Comparison of ENCODE assay signal across 22 cellular contexts in genomic region chr2:69018629-69019227, GRCh38. TPM values are rescaled to one million over a fixed set of nuclear protein-coding genes. Genes with fewer than 3 reads are reported as not detected.
DNase-seq lines count a peak whose midpoint lies in the region; ATAC-seq, FAIRE-seq and TF ChIP-seq lines count a peak whose summit lies in the region.
"Had no signal": no experiment of that assay in that cellular context is flagged by ENCODE, and none has a peak within 500 bp of the region (broad histone marks: within the 10 kb centered on the region; RNA-seq: fewer than 3 reads in every experiment).

No MANE protein-coding gene starts in this region.

- H3K79me2 ChIP-seq in HepG2 (ENCODE audit: insufficient read depth, low read length) (no peaks in the 10 kb centered on the region), SK-N-SH (ENCODE audit: insufficient read depth) (peaks cover 100% of the 10 kb centered on the region)

- DNase-seq in HepG2 (ENCODE audit: low spot score) (no peak), right lobe of liver (no peak), SK-N-SH (peak; percentile 24), fibroblast of peridontal ligament (ENCODE audit: extremely low read depth) (peak; percentile 39), vagina (ENCODE audit: extremely low spot score in 2 of 2) (peak in 1 of 2 donors; percentile 62), head of caudate nucleus (no peak), nucleus accumbens (lab: John Stamatoyannopoulos, UW) (no peak)
- DNase-seq: 8988T; DMS 273 treated with DMSO at 0.1 percent for 48 hours; NCI-H1092 treated with DMSO at 0.1 percent for 48 hours; NCI-H1694 treated with DMSO at 0.1 percent for 48 hours; NK-92 treated with Interleukin-12 subunit alpha and Interleukin-12 subunit beta, amount 100 ng/mL, for 24 hours; OCI-M1; T-helper 1 cell had no signal

- no peaks in the 10 kb centered on the region for H3K36me3 ChIP-seq in HepG2 (replicated peaks in 1 of 2; ENCODE audit: control insufficient read depth in 1 of 2, insufficient read depth in 2 of 2, low read length in 2 of 2)
- no peaks in the 10 kb centered on the region for H3K36me3 ChIP-seq in right lobe of liver
- H3K36me3 ChIP-seq in SK-N-SH (replicated peaks in 1 of 2; ENCODE audit: control insufficient read depth in 1 of 2, insufficient read depth in 2 of 2, low read length in 1 of 2), result peaks cover 3 to 50% of the 10 kb centered on the region in 2 experiments
- H3K36me3 ChIP-seq in vagina, result no peaks in the 10 kb centered on the region

- H3K9ac ChIP-seq in HepG2 (ENCODE audit: insufficient read depth, low read depth, low read length), result no peak overlapping the region
- H3K9ac ChIP-seq in SK-N-SH, result no peak overlapping the region
- H3K9ac ChIP-seq: KMS-11 had no signal

- TF ChIP-seq POLR2A in HepG2 (IDR thresholded peaks at IDR 0.05; ENCODE audit: insufficient read depth in 1 of 2, low read depth in 2 of 2, low read length in 2 of 2) (no peak), right lobe of liver (IDR thresholded peaks at IDR 0.05) (no peak), vagina (IDR thresholded peaks at IDR 0.05) (no peak)

- H4K20me1 ChIP-seq in HepG2 (ENCODE audit: insufficient read depth, low read length), result no peaks in the 10 kb centered on the region
- H4K20me1 ChIP-seq in SK-N-SH (ENCODE audit: insufficient read depth), result peaks cover 84% of the 10 kb centered on the region

- TF ChIP-seq RAD21 in HepG2 (CRISPR knock-in tag; IDR thresholded peaks at IDR 0.05), result no peak
- no peak for TF ChIP-seq RAD21 in SK-N-SH (IDR thresholded peaks at IDR 0.05; ENCODE audit: low read length)

- no peak for TF ChIP-seq EP300 in HepG2 (IDR thresholded peaks at IDR 0.05; ENCODE audit: low read depth in 2 of 2, low read length in 2 of 2)
- no peak for TF ChIP-seq EP300 in HepG2 (CRISPR knock-in tag; IDR thresholded peaks at IDR 0.05; ENCODE audit: borderline replicate concordance)
- peak in 1 of 2 experiments; percentile 51; a peak in 1 of 4 replicates for TF ChIP-seq EP300 in SK-N-SH (IDR thresholded peaks at IDR 0.05; ENCODE audit: borderline replicate concordance in 1 of 2, low read depth in 1 of 2, low read length in 1 of 2)

- H2AFZ ChIP-seq in HepG2 (ENCODE audit: low read length) (no peak overlapping the region), SK-N-SH (ENCODE audit: low read depth) (no peak overlapping the region)

- CTCF ChIA-PET in HepG2 (lab: Yijun Ruan, JAX; ENCODE audit: low intra/inter-chr PET ratio, low total read pairs) (no interaction called here), SK-N-SH (lab: Yijun Ruan, JAX) (interaction anchor here (1.8 kb wide), 1 partner anchor 288 kb away, joined by 7 read pairs; no protein-coding TSS in a partner anchor)

- H3K4me3 ChIP-seq in HepG2 (replicated peaks in 1 of 3; ENCODE audit: insufficient read depth in 1 of 3, low read depth in 2 of 3, low read length in 3 of 3) (no peak overlapping the region), right lobe of liver (no peak overlapping the region), SK-N-SH (ENCODE audit: low read depth in 2 of 2, low read length in 1 of 2) (no peak overlapping the region), vagina (no peak overlapping the region)

- intact Hi-C loops in HepG2 (cut with micrococcal nuclease; ENCODE audit: unreplicated experiment), result loop anchor here (10.0 kb wide), 1 partner anchor 416 kb away; the partner anchor contains the start of gene NFU1
- intact Hi-C loops in right lobe of liver (cut with DNase I), result no loop called here
- intact Hi-C loops in vagina (cut with DNase I), result no loop called here
- intact Hi-C loops in head of caudate nucleus (cut with DNase I), result loop anchor here (10.0 kb wide), 1 partner anchor 286 kb away; no protein-coding TSS in a partner anchor

- no peak for ATAC-seq in HepG2
- ATAC-seq in right lobe of liver, result no peak
- ATAC-seq in GM18858 (IDR thresholded peaks at IDR 0.05; ENCODE audit: unreplicated experiment), result no peak

- no peak overlapping the region for H3K27ac ChIP-seq in HepG2 (ENCODE audit: extremely low read length, insufficient read depth, low read length)
- H3K27ac ChIP-seq in right lobe of liver, result no peak overlapping the region
- H3K27ac ChIP-seq in SK-N-SH (ENCODE audit: low read depth in 2 of 2, low read length in 1 of 2), result peak overlapping the region; percentile 12 to 44; a peak in 3 of 4 replicates
- H3K27ac ChIP-seq in vagina, result peak overlapping the region; percentile 51
- H3K27ac ChIP-seq: C4-2B, KMS-11 had no signal

- H3K4me2 ChIP-seq in HepG2 (ENCODE audit: low read depth, low read length) (no peak overlapping the region), SK-N-SH (peak overlapping the region; percentile 82)
- H3K4me2 ChIP-seq: KMS-11 had no signal

- H3K9me3 ChIP-seq in HepG2 (ENCODE audit: low read length) (no peaks in the 10 kb centered on the region), right lobe of liver (no peaks in the 10 kb centered on the region), SK-N-SH (no peaks in the 10 kb centered on the region), vagina (no peaks in the 10 kb centered on the region)

- H3K4me1 ChIP-seq in HepG2 (ENCODE audit: insufficient read depth, low read length), result peaks cover 35% of the 10 kb centered on the region
- H3K4me1 ChIP-seq in right lobe of liver, result peaks cover 0 to 2% (median 1%) of the 10 kb centered on the region in 4 donors
- peaks cover 29 to 57% of the 10 kb centered on the region in 2 experiments for H3K4me1 ChIP-seq in SK-N-SH (ENCODE audit: control insufficient read depth in 1 of 2, insufficient read depth in 2 of 2, low read depth in 1 of 2, low read length in 1 of 2)
- H3K4me1 ChIP-seq in vagina, result peaks cover 77% of the 10 kb centered on the region

- peaks cover 0 to 8% of the 10 kb centered on the region in 2 experiments; a peak in 1 of 5 replicates for H3K27me3 ChIP-seq in HepG2 (ENCODE audit: control insufficient read depth in 1 of 2, insufficient read depth in 2 of 2, low read length in 2 of 2)
- peaks cover 5 to 7% of the 10 kb centered on the region in 2 donors for H3K27me3 ChIP-seq in right lobe of liver
- no peaks in the 10 kb centered on the region for H3K27me3 ChIP-seq in SK-N-SH (ENCODE audit: insufficient read depth)
- no peaks in the 10 kb centered on the region for H3K27me3 ChIP-seq in vagina

- FAIRE-seq in HepG2 (lab: Jason Lieb, UNC), result no peak

- POLR2A ChIA-PET in HepG2 (lab: Yijun Ruan, JAX), result no interaction called here
- POLR2A ChIA-PET in SK-N-SH (lab: Yijun Ruan, JAX), result no interaction called here

- BruUV-seq in HepG2 (replicated peaks; lab: Mats Ljungman, UMichigan), result no TSS peak

- 79% methylated on average over 4 of the region's 4 CpGs for WGBS in HepG2 (ENCODE audit: low lambda C conversion rate)
- 76% methylated on average over 4 of the region's 4 CpGs for WGBS in right lobe of liver (ENCODE audit: insufficient coverage, low coverage, low lambda C conversion rate, missing lambda C conversion rate)
- 29% methylated on average over 4 of the region's 4 CpGs for WGBS in SK-N-SH (ENCODE audit: low lambda C conversion rate)

- in situ Hi-C loops in HepG2 (cut with HindIII; ENCODE audit: extremely low pct_ligation_motif_present, low pct_unique_long_range_greater_than_20kb), result loop anchor here (5.0 kb wide), 1 partner anchor 289 kb away; no protein-coding TSS in a partner anchor

- H3F3A ChIP-seq in SK-N-SH (replicated peaks; ENCODE audit: insufficient read depth), result peaks cover 10% of the 10 kb centered on the region

- no peak for TF ChIP-seq CTCF in HepG2 (CRISPR knock-in tag; IDR thresholded peaks at IDR 0.05)
- no peak for TF ChIP-seq CTCF in right lobe of liver (IDR thresholded peaks at IDR 0.05)
- no peak for TF ChIP-seq CTCF in SK-N-SH (IDR thresholded peaks at IDR 0.05)
- TF ChIP-seq CTCF in vagina (IDR thresholded peaks at IDR 0.05), result no peak

- no peaks in the 10 kb centered on the region for H3K9me2 ChIP-seq in SK-N-SH

RNA-seq across cellular contexts. Expression of gene ANTXR1, which starts 5.7 kb away (rescaled TPM):
- 9.2 and 12.7 TPM in 2 replicates for total RNA-seq in HepG2 (2016; rRNA removed; fragmentation: Illumina TruSeq; extraction: Trizol)
- total RNA-seq in HepG2 (2016; cell fraction: cytosol; rRNA removed; fragmentation: Illumina TruSeq; extraction: Trizol; ENCODE audit: low read depth), result 1.9 and 2.4 TPM in 2 replicates
- 7.7 and 13.3 TPM in 2 replicates for total RNA-seq in HepG2 (2016; cell fraction: insoluble cytoplasmic fraction; rRNA removed; fragmentation: Illumina TruSeq; extraction: Trizol)
- 8.7 TPM in 2 replicates for total RNA-seq in HepG2 (2016; cell fraction: membrane; rRNA removed; fragmentation: Illumina TruSeq; extraction: Trizol)
- 25.0 and 27.3 TPM in 2 replicates for total RNA-seq in HepG2 (2016; cell fraction: nucleus; rRNA removed; fragmentation: Illumina TruSeq; extraction: Trizol)
- 3.6 and 4.5 TPM in 2 replicates for polyA plus RNA-seq in HepG2 (2011; rRNA removed)
- polyA plus RNA-seq in HepG2 (2011; cell fraction: cytosol; rRNA removed), result 2.8 and 3.6 TPM in 2 replicates
- 4.9 and 6.2 TPM in 2 replicates for polyA plus RNA-seq in HepG2 (2011; cell fraction: nucleus; rRNA removed)
- polyA plus RNA-seq in HepG2 (2012), result 5.4 and 5.7 TPM in 2 replicates
- 2.8 TPM in 2 replicates for polyA plus RNA-seq in HepG2 (2016; cell fraction: cytosol; fragmentation: Illumina TruSeq; extraction: Trizol; ENCODE audit: low read depth)
- polyA plus RNA-seq in HepG2 (2016; cell fraction: insoluble cytoplasmic fraction; fragmentation: Illumina TruSeq; extraction: Trizol; ENCODE audit: low read depth), result 13.7 and 15.0 TPM in 2 replicates
- 7.6 and 7.7 TPM in 2 replicates for polyA plus RNA-seq in HepG2 (2016; cell fraction: membrane; fragmentation: Illumina TruSeq; extraction: Trizol; ENCODE audit: low read depth)
- polyA plus RNA-seq in HepG2 (2016; cell fraction: nucleus; fragmentation: Illumina TruSeq; extraction: Trizol; ENCODE audit: insufficient read depth, low read depth), result 30.8 and 33.8 TPM in 2 replicates
- polyA minus RNA-seq in HepG2 (2011; rRNA and poly(A)+ RNA removed; ENCODE audit: low replicate concordance), result 9.6 and 50.4 TPM in 2 replicates
- polyA minus RNA-seq in HepG2 (2011; cell fraction: cytosol; rRNA and poly(A)+ RNA removed), result 5.2 and 6.2 TPM in 2 replicates
- polyA minus RNA-seq in HepG2 (2011; cell fraction: nucleus; rRNA and poly(A)+ RNA removed), result 12.5 and 14.8 TPM in 2 replicates
- 1 to 10 TPM; 1.1 to 4.1 (median 2.9) TPM for total RNA-seq in right lobe of liver
- polyA plus RNA-seq in SK-N-SH (2012; rRNA removed), result 106 and 114 TPM in 2 replicates
- polyA plus RNA-seq in SK-N-SH (2012; cell fraction: cytosol; rRNA removed), result 152 and 155 TPM in 2 replicates
- polyA plus RNA-seq in SK-N-SH (2012; cell fraction: nucleus; rRNA removed), result 63.7 and 109 TPM in 2 replicates
- 102 TPM for total RNA-seq in vagina

RNA-seq across cellular contexts. Expression of gene GKN1, which starts 44.3 kb away (rescaled TPM):
- total RNA-seq in HepG2 (2016; rRNA removed; fragmentation: Illumina TruSeq; extraction: Trizol) (not detected in 2 replicates), right lobe of liver (not detected), vagina (not detected)
- not detected in 2 replicates for total RNA-seq in HepG2 (2016; cell fraction: cytosol; rRNA removed; fragmentation: Illumina TruSeq; extraction: Trizol; ENCODE audit: low read depth)
- not detected in 2 replicates for total RNA-seq in HepG2 (2016; cell fraction: insoluble cytoplasmic fraction; rRNA removed; fragmentation: Illumina TruSeq; extraction: Trizol)
- total RNA-seq in HepG2 (2016; cell fraction: membrane; rRNA removed; fragmentation: Illumina TruSeq; extraction: Trizol), result not detected in 2 replicates
- not detected in 2 replicates for total RNA-seq in HepG2 (2016; cell fraction: nucleus; rRNA removed; fragmentation: Illumina TruSeq; extraction: Trizol)
- polyA plus RNA-seq in HepG2 (2011; rRNA removed) (not detected in 2 replicates), SK-N-SH (2012; rRNA removed) (not detected in 2 replicates)
- not detected in 2 replicates for polyA plus RNA-seq in HepG2 (2011; cell fraction: cytosol; rRNA removed)
- not detected in 2 replicates for polyA plus RNA-seq in HepG2 (2011; cell fraction: nucleus; rRNA removed)
- not detected in 2 replicates for polyA plus RNA-seq in HepG2 (2012)
- polyA plus RNA-seq in HepG2 (2016; cell fraction: cytosol; fragmentation: Illumina TruSeq; extraction: Trizol; ENCODE audit: low read depth), result not detected in 2 replicates
- polyA plus RNA-seq in HepG2 (2016; cell fraction: insoluble cytoplasmic fraction; fragmentation: Illumina TruSeq; extraction: Trizol; ENCODE audit: low read depth), result not detected in 2 replicates
- not detected in 2 replicates for polyA plus RNA-seq in HepG2 (2016; cell fraction: membrane; fragmentation: Illumina TruSeq; extraction: Trizol; ENCODE audit: low read depth)
- not detected in 2 replicates for polyA plus RNA-seq in HepG2 (2016; cell fraction: nucleus; fragmentation: Illumina TruSeq; extraction: Trizol; ENCODE audit: insufficient read depth, low read depth)
- not detected in 2 replicates for polyA minus RNA-seq in HepG2 (2011; rRNA and poly(A)+ RNA removed; ENCODE audit: low replicate concordance)
- polyA minus RNA-seq in HepG2 (2011; cell fraction: cytosol; rRNA and poly(A)+ RNA removed), result not detected in 2 replicates
- polyA minus RNA-seq in HepG2 (2011; cell fraction: nucleus; rRNA and poly(A)+ RNA removed), result not detected in 2 replicates
- 0.09 TPM in 1 of 2 replicates, not detected in the other for polyA plus RNA-seq in SK-N-SH (2012; cell fraction: cytosol; rRNA removed)
- polyA plus RNA-seq in SK-N-SH (2012; cell fraction: nucleus; rRNA removed), result not detected in 2 replicates
- total RNA-seq: Daoy, H4, HT1080, MCF 10A, SK-MEL-5 had no signal

Comparison
In these comparisons a context has a peak if more than half of its experiments do, and no peak if none do; other contexts are left out.
1. intact Hi-C loops: an anchor here in HepG2 (10.0 kb wide) and head of caudate nucleus (10.0 kb wide); none called in right lobe of liver and vagina.
2. DNase-seq: peak in SK-N-SH (single experiment) and fibroblast of peridontal ligament (single experiment); none in HepG2 (single experiment), right lobe of liver (0 of 3), head of caudate nucleus (0 of 42) and nucleus accumbens (0 of 56).
3. H3K27ac ChIP-seq: peak in SK-N-SH (2 of 2) and vagina (single experiment); none in HepG2 (single experiment) and right lobe of liver (0 of 3).
4. Of the 25 proteins assayed by ChIP-seq in both HepG2 and SK-N-SH: peak only in HepG2: none; only in SK-N-SH: FOSL2, JUND, MXI1, PBX3, POLR2AphosphoS5, SIN3A and 1 more; in both: none; in neither: 17; mixed calls (peak in some experiments, not most) for 1.